In the genomic region with DNA sequence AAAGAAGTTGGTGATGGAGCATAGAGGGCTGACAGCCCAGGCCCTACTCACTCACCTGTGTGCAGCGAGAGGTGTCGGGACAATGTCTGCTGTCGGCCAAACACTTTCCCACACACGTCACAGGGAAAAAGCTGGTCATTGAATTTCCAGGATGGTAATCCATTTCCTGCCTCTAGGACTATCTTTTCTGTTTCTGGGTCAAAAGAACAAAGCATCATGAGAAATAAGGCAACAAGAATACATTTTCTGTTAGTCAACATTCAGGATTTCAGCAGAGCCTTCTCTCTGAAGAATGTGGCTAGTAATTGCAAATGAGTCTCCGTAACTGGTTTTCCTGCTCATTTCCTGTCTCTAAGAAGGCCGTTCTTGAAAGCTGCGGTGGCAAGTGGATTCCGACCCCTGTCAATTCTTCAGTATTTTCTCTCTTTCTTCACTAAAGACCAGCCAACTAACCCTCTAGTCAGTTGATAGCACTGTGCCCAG, we compare ENCODE assay signal across 21 cellular contexts.
DNase-seq lines count a peak whose midpoint lies in the region; ATAC-seq and TF ChIP-seq lines count a peak whose summit lies in the region.
"Had no signal": no experiment of that assay in that cellular context is flagged by ENCODE, and none has a peak within 500 bp of the region (broad histone marks: within the 10 kb centered on the region; RNA-seq: fewer than 3 reads in every experiment).

No MANE protein-coding gene starts in this region.

- H3K36me3 ChIP-seq in A673 (ENCODE audit: insufficient read depth, low read length, poor library complexity, severe bottlenecking) (no peaks in the 10 kb centered on the region), HUES48 (ENCODE audit: control insufficient read depth, insufficient read depth, low read length) (peaks cover 47% of the 10 kb centered on the region), endodermal cell (ENCODE audit: control insufficient read depth, insufficient read depth, low read length) (peaks cover 65% of the 10 kb centered on the region)

- no TSS peak for BruUV-seq in A673 (replicated peaks; lab: Mats Ljungman, UMichigan)

- H3K27me3 ChIP-seq in A673 (replicated peaks; ENCODE audit: insufficient read depth, low read depth, low read length, poor library complexity) (no peaks in the 10 kb centered on the region), HUES48 (ENCODE audit: control insufficient read depth, insufficient read depth, low read length) (no peaks in the 10 kb centered on the region), endodermal cell (ENCODE audit: control insufficient read depth, insufficient read depth, low read length, poor library complexity, severe bottlenecking) (no peaks in the 10 kb centered on the region)
- H3K27me3 ChIP-seq: brain microvascular endothelial cell had no signal

- peaks cover 68% of the 10 kb centered on the region for H3K36me3 Mint-ChIP-seq in endodermal cell (ENCODE audit: low read depth)
- peaks cover 26 to 55% of the 10 kb centered on the region in 2 donors for H3K36me3 Mint-ChIP-seq in activated T-cell treated with anti-CD3 and anti-CD28 coated beads, Interleukin-2, amount 50 U/mL, for 72 hours (ENCODE audit: insufficient read depth in 2 of 2)

- CTCF ChIA-PET in A673 (lab: Charles Lee): no interaction called here

- H3K4me3 ChIP-seq in A673 (ENCODE audit: low read depth, low read length, poor library complexity, severe bottlenecking) (no peak overlapping the region), HUES48 (ENCODE audit: low read depth, low read length) (no peak overlapping the region), endodermal cell (ENCODE audit: low read length) (no peak overlapping the region)
- H3K4me3 ChIP-seq: mucosa of descending colon had no signal

- H3K4me1 ChIP-seq in A673 (ENCODE audit: insufficient read depth, low read length, poor library complexity, severe bottlenecking) (no peaks in the 10 kb centered on the region), HUES48 (ENCODE audit: control insufficient read depth, insufficient read depth, low read length) (peaks cover 13% of the 10 kb centered on the region), endodermal cell (ENCODE audit: control insufficient read depth, insufficient read depth, low read length) (no peaks in the 10 kb centered on the region)

- WGBS in endodermal cell (ENCODE audit: insufficient coverage in 1 of 2, insufficient read length in 1 of 2), 2 experiments: 94 to 98% methylated on average over 8 of the region's 8 CpGs

- DNase-seq in A673 (ENCODE audit: low spot score) (peak; percentile 50), endodermal cell (no peak), iPS-NIHi7 (ENCODE audit: extremely low spot score) (peak; percentile 28), T1000 (lab: John Stamatoyannopoulos, UW) (no peak)
- no peak for DNase-seq in activated T-cell treated with anti-CD3 and anti-CD28 coated beads, Interleukin-2, amount 50 U/mL, for 72 hours
- DNase-seq: activated CD8-positive, alpha-beta T cell treated with anti-CD3 and anti-CD28 coated beads, Interleukin-2, amount 10 ng/mL, durations not matched to agents 7 days and 5 days; activated effector memory CD4-positive, alpha-beta T cell treated with Interleukin-2 at 50 U/mL for 16 hours; brain microvascular endothelial cell; CD8-positive, alpha-beta memory T cell; GDM1; mucosa of descending colon; NCI-H446 treated with DMSO at 0.1 percent for 48 hours; NCI-H82; RPMI8226; stimulated activated naive CD8-positive, alpha-beta T cell treated with anti-CD3 and anti-CD28 coated beads, Interleukin-15, amount 100 ng/mL, for 72 hours; T-helper 1 cell had no signal

- peak overlapping the region; percentile 56 for H3K27ac Mint-ChIP-seq in endodermal cell
- no peak overlapping the region for H3K27ac Mint-ChIP-seq in activated T-cell treated with anti-CD3 and anti-CD28 coated beads, Interleukin-2, amount 50 U/mL, for 72 hours
- H3K27ac Mint-ChIP-seq: activated CD8-positive, alpha-beta T cell treated with anti-CD3 and anti-CD28 coated beads, Interleukin-2, amount 10 ng/mL, durations not matched to agents 7 days and 5 days; natural killer cell treated with Interleukin-12 subunit alpha and Interleukin-12 subunit beta and Interleukin-15 and Interleukin-18, amount 100 ng/mL, for 72 hours; stimulated activated naive CD8-positive, alpha-beta T cell treated with anti-CD3 and anti-CD28 coated beads, Interleukin-15, amount 100 ng/mL, for 72 hours had no signal

- H3K27ac ChIP-seq in A673 (ENCODE audit: low read depth, low read length, poor library complexity, severe bottlenecking) (no peak overlapping the region), HUES48 (ENCODE audit: low read depth, low read length) (peak overlapping the region; percentile 70), endodermal cell (ENCODE audit: low read depth, low read length) (no peak overlapping the region)
- H3K27ac ChIP-seq: brain microvascular endothelial cell had no signal

- H3K9ac ChIP-seq in HUES48 (ENCODE audit: low read depth, low read length) (no peak overlapping the region), endodermal cell (ENCODE audit: extremely low read depth, low read length, poor library complexity, severe bottlenecking) (no peak overlapping the region)

- no peak overlapping the region for H3K4me3 Mint-ChIP-seq in endodermal cell
- H3K4me3 Mint-ChIP-seq in activated T-cell treated with anti-CD3 and anti-CD28 coated beads, Interleukin-2, amount 50 U/mL, for 72 hours: no peak overlapping the region
- H3K4me3 Mint-ChIP-seq: activated CD8-positive, alpha-beta T cell treated with anti-CD3 and anti-CD28 coated beads, Interleukin-2, amount 10 ng/mL, durations not matched to agents 7 days and 5 days; CD8-positive, alpha-beta memory T cell; natural killer cell treated with Interleukin-12 subunit alpha and Interleukin-12 subunit beta and Interleukin-15 and Interleukin-18, amount 100 ng/mL, for 72 hours; stimulated activated naive CD8-positive, alpha-beta T cell treated with anti-CD3 and anti-CD28 coated beads, Interleukin-15, amount 100 ng/mL, for 72 hours had no signal

- POLR2A ChIA-PET in A673 (lab: Charles Lee; ENCODE audit: low non-redundant PET): no interaction called here

- no peaks in the 10 kb centered on the region for H3K4me1 Mint-ChIP-seq in endodermal cell
- peaks cover 37% of the 10 kb centered on the region for H3K4me1 Mint-ChIP-seq in activated T-cell treated with anti-CD3 and anti-CD28 coated beads, Interleukin-2, amount 50 U/mL, for 72 hours (ENCODE audit: low read depth)

- intact Hi-C loops in A673 (cut with micrococcal nuclease; ENCODE audit: unreplicated experiment): no loop called here

- no peaks in the 10 kb centered on the region for H3K27me3 Mint-ChIP-seq in endodermal cell (ENCODE audit: insufficient read depth)
- H3K27me3 Mint-ChIP-seq in activated T-cell treated with anti-CD3 and anti-CD28 coated beads, Interleukin-2, amount 50 U/mL, for 72 hours (ENCODE audit: low read depth): no peaks in the 10 kb centered on the region
- H3K27me3 Mint-ChIP-seq: natural killer cell treated with Interleukin-12 subunit alpha and Interleukin-12 subunit beta and Interleukin-15 and Interleukin-18, amount 100 ng/mL, for 72 hours; stimulated activated naive CD8-positive, alpha-beta T cell treated with anti-CD3 and anti-CD28 coated beads, Interleukin-15, amount 100 ng/mL, for 72 hours had no signal

- ATAC-seq in HG03521 (IDR thresholded peaks at IDR 0.05; ENCODE audit: unreplicated experiment): no peak
- no peak for ATAC-seq in activated T-cell treated with anti-CD3 and anti-CD28 coated beads, Interleukin-2, amount 50 U/mL, for 72 hours (replicated peaks in 1 of 2)
- ATAC-seq in GM18909 (IDR thresholded peaks at IDR 0.05; ENCODE audit: poor library complexity, unreplicated experiment): no peak
- ATAC-seq: activated CD4-positive, CD25-positive, alpha-beta regulatory T cell treated with anti-CD3 and anti-CD28 coated beads, Interleukin-2, amount 50 U/mL, for 24 hours; activated CD8-positive, alpha-beta T cell treated with anti-CD3 and anti-CD28 coated beads, Interleukin-2, amount 10 ng/mL, durations not matched to agents 7 days and 5 days; mucosa of descending colon; natural killer cell treated with Interleukin-12 subunit alpha and Interleukin-12 subunit beta and Interleukin-15 and Interleukin-18, amount 100 ng/mL, for 72 hours; stimulated activated naive CD8-positive, alpha-beta T cell treated with anti-CD3 and anti-CD28 coated beads, Interleukin-15, amount 100 ng/mL, for 72 hours had no signal

- H3K9me3 ChIP-seq in A673 (ENCODE audit: low read depth, low read length, poor library complexity, severe bottlenecking): peaks cover 4% of the 10 kb centered on the region
- no peaks in the 10 kb centered on the region for H3K9me3 ChIP-seq in HUES48 (ENCODE audit: control insufficient read depth, insufficient read depth, low read length)
- H3K9me3 ChIP-seq in endodermal cell (ENCODE audit: control insufficient read depth, low read length): peaks cover 5% of the 10 kb centered on the region
- H3K9me3 ChIP-seq: mucosa of descending colon had no signal

- H3K9me3 Mint-ChIP-seq in endodermal cell: peaks cover 5% of the 10 kb centered on the region
- H3K9me3 Mint-ChIP-seq in activated T-cell treated with anti-CD3 and anti-CD28 coated beads, Interleukin-2, amount 50 U/mL, for 72 hours: peaks cover 4 to 13% of the 10 kb centered on the region in 2 donors
- H3K9me3 Mint-ChIP-seq: CD8-positive, alpha-beta memory T cell had no signal

- TF ChIP-seq CTCF in A673 (conservative IDR thresholded peaks at IDR 0.05; ENCODE audit: low read depth, low read length) (no peak), endodermal cell (conservative IDR thresholded peaks at IDR 0.05) (no peak)

Comparison
In these comparisons a context has a peak if more than half of its experiments do, and no peak if none do; other contexts are left out.
1. DNase-seq: peak in A673 (single experiment) and iPS-NIHi7 (single experiment); none in endodermal cell (single experiment), activated T-cell treated with anti-CD3 and anti-CD28 coated beads, Interleukin-2, amount 50 U/mL, for 72 hours (0 of 2) and T1000 (single experiment).